1 cellular context compared by ENCODE assay signal in genomic region chr11:118921121-118921928, GRCh38.
TF ChIP-seq lines count a peak whose summit lies in the region.

No MANE protein-coding gene starts in this region.

TF ChIP-seq in HepG2, 621 proteins besides CTCF, POLR2A, EP300 and RAD21 (continued from another document and continues in another):
- no peak for TF ChIP-seq BCLAF1 (IDR thresholded peaks at IDR 0.05)
- TF ChIP-seq ADNP (CRISPR knock-in tag; IDR thresholded peaks at IDR 0.05) = no peak
- no peak for TF ChIP-seq SP4 (CRISPR knock-in tag; IDR thresholded peaks at IDR 0.05)
- TF ChIP-seq U2AF2 (IDR thresholded peaks at IDR 0.05; ENCODE audit: low read depth, low read length) = no peak
- no peak for TF ChIP-seq ZNF749 (CRISPR knock-in tag; IDR thresholded peaks at IDR 0.05; ENCODE audit: borderline replicate concordance)
- TF ChIP-seq SNRNP70 (IDR thresholded peaks at IDR 0.05; ENCODE audit: low read depth, low read length) = no peak
- 0 out of 2 replicates have a peak, but pooled peaks have one; percentile 67 for TF ChIP-seq RFXANK (CRISPR knock-in tag; IDR thresholded peaks at IDR 0.05)
- TF ChIP-seq ZNF280B (CRISPR knock-in tag; IDR thresholded peaks at IDR 0.05; ENCODE audit: borderline replicate concordance) = no peak
- TF ChIP-seq ZBTB49 (CRISPR knock-in tag; IDR thresholded peaks at IDR 0.05; ENCODE audit: borderline replicate concordance) = no peak
- peak; percentile 56; the same call in 1 of the 2 replicates for TF ChIP-seq NCOA1 (CRISPR knock-in tag; IDR thresholded peaks at IDR 0.05)
- TF ChIP-seq MYC (CRISPR knock-in tag; IDR thresholded peaks at IDR 0.05; ENCODE audit: borderline replicate concordance) = no peak; the same call in 1 of the 2 replicates
- peak; percentile 38; the same call in 1 of the 2 replicates for TF ChIP-seq MLX (CRISPR knock-in tag; IDR thresholded peaks at IDR 0.05)
- no peak for TF ChIP-seq AKAP8 (CRISPR knock-in tag; IDR thresholded peaks at IDR 0.05)
- TF ChIP-seq ZNF850 (CRISPR knock-in tag; conservative IDR thresholded peaks at IDR 0.05) = no peak
- TF ChIP-seq ZMAT5 (CRISPR knock-in tag; IDR thresholded peaks at IDR 0.05; ENCODE audit: borderline replicate concordance, low read depth) = no peak
- TF ChIP-seq ARID4A (CRISPR knock-in tag; IDR thresholded peaks at IDR 0.05; ENCODE audit: borderline replicate concordance) = peak; percentile 81
- no peak for TF ChIP-seq SMAD1 (CRISPR knock-in tag; IDR thresholded peaks at IDR 0.05; ENCODE audit: borderline replicate concordance, low read depth)
- no peak for TF ChIP-seq ISL2 (CRISPR knock-in tag; IDR thresholded peaks at IDR 0.05)
- peak; percentile 40; the same call in 1 of the 2 replicates for TF ChIP-seq YEATS2 (CRISPR knock-in tag; IDR thresholded peaks at IDR 0.05; ENCODE audit: borderline replicate concordance)
- TF ChIP-seq SKI (IDR thresholded peaks at IDR 0.05; ENCODE audit: partially characterized antibody) = peak; percentile 56
- TF ChIP-seq ZC3H13 (CRISPR knock-in tag; IDR thresholded peaks at IDR 0.05) = no peak; the same call in 1 of the 2 replicates
- no peak for TF ChIP-seq ZNF672 (CRISPR knock-in tag; IDR thresholded peaks at IDR 0.05)
- TF ChIP-seq PRDM4 (CRISPR knock-in tag; IDR thresholded peaks at IDR 0.05; ENCODE audit: borderline replicate concordance) = no peak
- TF ChIP-seq HNF4A (CRISPR knock-in tag; IDR thresholded peaks at IDR 0.05) = peak; percentile 50
- 0 out of 2 replicates have a peak, but pooled peaks have one; percentile 29 for TF ChIP-seq UBTF (CRISPR knock-in tag; IDR thresholded peaks at IDR 0.05)
- peak; percentile 70; the same call in 1 of the 2 replicates for TF ChIP-seq HMG20B (CRISPR knock-in tag; conservative IDR thresholded peaks at IDR 0.05)
- peak; percentile 11; the same call in 1 of the 2 replicates for TF ChIP-seq ZNF580 (CRISPR knock-in tag; IDR thresholded peaks at IDR 0.05; ENCODE audit: borderline replicate concordance, low read depth)
- no peak for TF ChIP-seq ZNF510 (CRISPR knock-in tag; IDR thresholded peaks at IDR 0.05; ENCODE audit: low read depth)
- no peak for TF ChIP-seq ZBTB38 (CRISPR knock-in tag; IDR thresholded peaks at IDR 0.05)
- peak; percentile 37; the same call in 1 of the 2 replicates for TF ChIP-seq ETV6 (CRISPR knock-in tag; conservative IDR thresholded peaks at IDR 0.05)
- TF ChIP-seq GLMP (CRISPR knock-in tag; IDR thresholded peaks at IDR 0.05; ENCODE audit: borderline replicate concordance) = no peak
- no peak for TF ChIP-seq ZFAT (CRISPR knock-in tag; conservative IDR thresholded peaks at IDR 0.05)
- no peak for TF ChIP-seq ATF5 (CRISPR knock-in tag; IDR thresholded peaks at IDR 0.05; ENCODE audit: low read depth)
- TF ChIP-seq ATRX (CRISPR knock-in tag; IDR thresholded peaks at IDR 0.05; ENCODE audit: borderline replicate concordance) = no peak
- no peak; the same call in 1 of the 2 replicates for TF ChIP-seq ZNF784 (CRISPR knock-in tag; IDR thresholded peaks at IDR 0.05; ENCODE audit: borderline replicate concordance)
- no peak for TF ChIP-seq ZNF431 (CRISPR knock-in tag; IDR thresholded peaks at IDR 0.05; ENCODE audit: borderline replicate concordance, low read depth)
